In the genomic region with DNA sequence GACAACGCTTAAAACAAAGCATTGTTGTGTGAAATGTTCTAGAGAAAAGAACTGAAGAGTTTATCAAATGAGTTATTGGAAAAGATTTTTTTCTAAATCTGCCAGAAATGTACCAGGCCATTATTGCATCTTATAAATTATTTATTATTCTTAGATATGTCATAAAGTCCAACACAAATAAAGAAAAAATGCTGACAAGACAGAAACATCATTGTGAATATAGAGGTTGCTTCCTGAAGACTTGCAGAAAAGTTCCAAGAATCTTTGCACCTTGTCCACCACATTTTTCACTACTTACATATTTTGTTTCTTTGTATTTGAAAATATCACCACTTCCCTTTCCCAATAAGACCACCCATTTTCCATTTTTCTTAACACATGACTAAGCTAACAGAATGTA, we compare ENCODE assay signal across 1 cellular context.
TF ChIP-seq lines count a peak whose summit lies in the region.

No MANE protein-coding gene starts in this region.

TF ChIP-seq in HepG2, 621 proteins besides CTCF, POLR2A, EP300 and RAD21 (continued from another document):
- TF ChIP-seq MAFK (conservative IDR thresholded peaks at IDR 0.05 in 1 of 2, IDR thresholded peaks at IDR 0.05 in 1 of 2; ENCODE audit: low read length in 2 of 2) = peak; percentile 94 to 98
- TF ChIP-seq ZNF292 (CRISPR knock-in tag; IDR thresholded peaks at IDR 0.05; ENCODE audit: borderline replicate concordance, low read depth) = no peak
- TF ChIP-seq, protein P1, sequence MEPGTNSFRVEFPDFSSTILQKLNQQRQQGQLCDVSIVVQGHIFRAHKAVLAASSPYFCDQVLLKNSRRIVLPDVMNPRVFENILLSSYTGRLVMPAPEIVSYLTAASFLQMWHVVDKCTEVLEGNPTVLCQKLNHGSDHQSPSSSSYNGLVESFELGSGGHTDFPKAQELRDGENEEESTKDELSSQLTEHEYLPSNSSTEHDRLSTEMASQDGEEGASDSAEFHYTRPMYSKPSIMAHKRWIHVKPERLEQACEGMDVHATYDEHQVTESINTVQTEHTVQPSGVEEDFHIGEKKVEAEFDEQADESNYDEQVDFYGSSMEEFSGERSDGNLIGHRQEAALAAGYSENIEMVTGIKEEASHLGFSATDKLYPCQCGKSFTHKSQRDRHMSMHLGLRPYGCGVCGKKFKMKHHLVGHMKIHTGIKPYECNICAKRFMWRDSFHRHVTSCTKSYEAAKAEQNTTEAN (CRISPR knock-in tag; conservative IDR thresholded peaks at IDR 0.05) = no peak
- TF ChIP-seq DMAP1 (CRISPR knock-in tag; IDR thresholded peaks at IDR 0.05) = no peak
- TF ChIP-seq ERF (CRISPR knock-in tag; IDR thresholded peaks at IDR 0.05) = no peak
- no peak for TF ChIP-seq POLR2G (IDR thresholded peaks at IDR 0.05; ENCODE audit: low read depth, low read length)
- TF ChIP-seq, protein P2, sequence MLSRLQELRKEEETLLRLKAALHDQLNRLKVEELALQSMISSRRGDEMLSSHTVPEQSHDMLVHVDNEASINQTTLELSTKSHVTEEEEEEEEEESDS (CRISPR knock-in tag; IDR thresholded peaks at IDR 0.05; ENCODE audit: borderline replicate concordance) = no peak
